8 cellular contexts compared by ENCODE assay signal in the genomic region with DNA sequence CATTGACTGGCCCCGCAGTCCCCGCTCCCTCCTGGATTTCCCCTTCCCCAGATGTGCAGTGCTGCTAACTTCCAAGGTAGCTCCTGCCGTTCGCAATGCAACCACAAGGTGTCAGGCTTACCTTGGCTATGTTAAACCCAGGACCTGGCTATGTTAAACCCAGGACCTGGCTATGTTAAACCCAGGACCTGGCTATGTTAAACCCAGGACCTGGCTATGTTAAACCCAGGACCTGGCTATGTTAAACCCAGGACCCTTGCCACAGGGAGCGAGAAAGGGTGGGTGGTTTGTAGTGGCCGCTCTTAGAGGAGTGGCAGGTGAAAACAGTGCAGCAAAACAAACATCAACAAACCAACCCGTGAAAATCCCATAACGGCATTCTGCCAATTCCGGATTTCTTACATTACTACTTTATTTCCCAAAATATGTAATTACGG. TPM values are rescaled to one million over a fixed set of nuclear protein-coding genes. Genes with fewer than 3 reads are reported as not detected.
A peak's percentile ranks its signal among the peaks of the same experiment; 100 is the strongest.
DNase-seq lines count a peak whose midpoint lies in the region; ATAC-seq and TF ChIP-seq lines count a peak whose summit lies in the region.

No MANE protein-coding gene starts in this region.

- H3K4me3 ChIP-seq in cardiac muscle cell = no peak overlapping the region
- no peak overlapping the region for H3K4me3 ChIP-seq in psoas muscle

- no peak for TF ChIP-seq EP300 in Ishikawa (IDR thresholded peaks at IDR 0.05; ENCODE audit: borderline replicate concordance)

- peaks cover 5% of the 10 kb centered on the region for H3K4me1 ChIP-seq in cardiac muscle cell (ENCODE audit: low read depth)
- H3K4me1 ChIP-seq in psoas muscle = peaks cover 27% of the 10 kb centered on the region

- no peak overlapping the region for H3K27ac ChIP-seq in cardiac muscle cell
- no peak overlapping the region for H3K27ac ChIP-seq in psoas muscle

- H3K9me3 ChIP-seq in cardiac muscle cell (ENCODE audit: low read depth) = no peaks in the 10 kb centered on the region
- no peaks in the 10 kb centered on the region for H3K9me3 ChIP-seq in psoas muscle

- H3K27me3 ChIP-seq in cardiac muscle cell (peaks cover 42% of the 10 kb centered on the region), psoas muscle (ENCODE audit: insufficient read depth in 3 of 3, low read length in 2 of 3) (peaks cover 0 to 32% (median 14%) of the 10 kb centered on the region in 3 donors)

- no peaks in the 10 kb centered on the region for H3K36me3 ChIP-seq in cardiac muscle cell
- no peaks in the 10 kb centered on the region for H3K36me3 ChIP-seq in psoas muscle (ENCODE audit: insufficient read depth in 1 of 2, low read depth in 1 of 2)

- DNase-seq in CMK (ENCODE audit: low read depth) = peak; percentile 63
- peak; percentile 66 for DNase-seq in activated naive CD4-positive, alpha-beta T cell treated with anti-CD3 and anti-CD28 coated beads, Interleukin-2, amount 50 U/mL, for 16 hours
- DNase-seq in cardiac muscle cell (ENCODE audit: low read depth in 1 of 2, low spot score in 1 of 2) = peak; percentile 78 to 87
- DNase-seq in psoas muscle = peak; percentile 64 to 79

- TF ChIP-seq CTCF in cardiac muscle cell (IDR thresholded peaks at IDR 0.05; ENCODE audit: low read depth, low read length) = peak; percentile 68
- TF ChIP-seq CTCF in psoas muscle (IDR thresholded peaks at IDR 0.05) = peak; percentile 69

- 7 to 8% (median 8%) methylated on average over 9 to 10 of the region's 10 CpGs for WGBS in psoas muscle, 3 donors

- peak; percentile 95 for TF ChIP-seq RAD21 in Ishikawa (IDR thresholded peaks at IDR 0.05; ENCODE audit: low read depth)

- ATAC-seq in GM19395 (IDR thresholded peaks at IDR 0.05; ENCODE audit: unreplicated experiment) = peak; percentile 52
- ATAC-seq in SK-N-SH treated with all-trans-retinoic acid at 6 μM for 48 hours = peak; percentile 67
- ATAC-seq in psoas muscle = peak; percentile 63 to 73 (median 68)
- ATAC-seq in HG02840 (IDR thresholded peaks at IDR 0.05; ENCODE audit: low FRiP score, unreplicated experiment) = no peak

- intact Hi-C loops in psoas muscle (cut with DNase I) = loop anchor here (1.0 to 5.0 kb wide), 2 partner anchors 219 to 463 kb away; no protein-coding TSS in a partner anchor

TF ChIP-seq in Ishikawa, 13 proteins besides CTCF, POLR2A, EP300 and RAD21 (continues in another document):
- TF ChIP-seq TCF12 (IDR thresholded peaks at IDR 0.05; ENCODE audit: low read depth) = 0 out of 2 replicates have a peak, but pooled peaks have one; percentile 22
- TF ChIP-seq, protein P1, sequence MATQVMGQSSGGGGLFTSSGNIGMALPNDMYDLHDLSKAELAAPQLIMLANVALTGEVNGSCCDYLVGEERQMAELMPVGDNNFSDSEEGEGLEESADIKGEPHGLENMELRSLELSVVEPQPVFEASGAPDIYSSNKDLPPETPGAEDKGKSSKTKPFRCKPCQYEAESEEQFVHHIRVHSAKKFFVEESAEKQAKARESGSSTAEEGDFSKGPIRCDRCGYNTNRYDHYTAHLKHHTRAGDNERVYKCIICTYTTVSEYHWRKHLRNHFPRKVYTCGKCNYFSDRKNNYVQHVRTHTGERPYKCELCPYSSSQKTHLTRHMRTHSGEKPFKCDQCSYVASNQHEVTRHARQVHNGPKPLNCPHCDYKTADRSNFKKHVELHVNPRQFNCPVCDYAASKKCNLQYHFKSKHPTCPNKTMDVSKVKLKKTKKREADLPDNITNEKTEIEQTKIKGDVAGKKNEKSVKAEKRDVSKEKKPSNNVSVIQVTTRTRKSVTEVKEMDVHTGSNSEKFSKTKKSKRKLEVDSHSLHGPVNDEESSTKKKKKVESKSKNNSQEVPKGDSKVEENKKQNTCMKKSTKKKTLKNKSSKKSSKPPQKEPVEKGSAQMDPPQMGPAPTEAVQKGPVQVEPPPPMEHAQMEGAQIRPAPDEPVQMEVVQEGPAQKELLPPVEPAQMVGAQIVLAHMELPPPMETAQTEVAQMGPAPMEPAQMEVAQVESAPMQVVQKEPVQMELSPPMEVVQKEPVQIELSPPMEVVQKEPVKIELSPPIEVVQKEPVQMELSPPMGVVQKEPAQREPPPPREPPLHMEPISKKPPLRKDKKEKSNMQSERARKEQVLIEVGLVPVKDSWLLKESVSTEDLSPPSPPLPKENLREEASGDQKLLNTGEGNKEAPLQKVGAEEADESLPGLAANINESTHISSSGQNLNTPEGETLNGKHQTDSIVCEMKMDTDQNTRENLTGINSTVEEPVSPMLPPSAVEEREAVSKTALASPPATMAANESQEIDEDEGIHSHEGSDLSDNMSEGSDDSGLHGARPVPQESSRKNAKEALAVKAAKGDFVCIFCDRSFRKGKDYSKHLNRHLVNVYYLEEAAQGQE (IDR thresholded peaks at IDR 0.05; ENCODE audit: low read depth) = no peak
- TF ChIP-seq FOXM1 (IDR thresholded peaks at IDR 0.05; ENCODE audit: borderline replicate concordance, low read depth) = 0 out of 2 replicates have a peak, but pooled peaks have one; percentile 16
- TF ChIP-seq, protein P2, sequence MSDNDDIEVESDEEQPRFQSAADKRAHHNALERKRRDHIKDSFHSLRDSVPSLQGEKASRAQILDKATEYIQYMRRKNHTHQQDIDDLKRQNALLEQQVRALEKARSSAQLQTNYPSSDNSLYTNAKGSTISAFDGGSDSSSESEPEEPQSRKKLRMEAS (IDR thresholded peaks at IDR 0.05) = no peak
- no peak for TF ChIP-seq CREB1 (IDR thresholded peaks at IDR 0.05; ENCODE audit: low read depth)
- no peak for TF ChIP-seq CEBPB (IDR thresholded peaks at IDR 0.05)
- TF ChIP-seq NFIC (IDR thresholded peaks at IDR 0.05) = no peak
- TF ChIP-seq, protein P3, sequence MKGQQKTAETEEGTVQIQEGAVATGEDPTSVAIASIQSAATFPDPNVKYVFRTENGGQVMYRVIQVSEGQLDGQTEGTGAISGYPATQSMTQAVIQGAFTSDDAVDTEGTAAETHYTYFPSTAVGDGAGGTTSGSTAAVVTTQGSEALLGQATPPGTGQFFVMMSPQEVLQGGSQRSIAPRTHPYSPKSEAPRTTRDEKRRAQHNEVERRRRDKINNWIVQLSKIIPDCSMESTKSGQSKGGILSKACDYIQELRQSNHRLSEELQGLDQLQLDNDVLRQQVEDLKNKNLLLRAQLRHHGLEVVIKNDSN (IDR thresholded peaks at IDR 0.05) = no peak
- TF ChIP-seq EGR1 (IDR thresholded peaks at IDR 0.05) = no peak
- TF ChIP-seq YY1 (IDR thresholded peaks at IDR 0.05; ENCODE audit: low read depth) = no peak
- TF ChIP-seq TAF1 (IDR thresholded peaks at IDR 0.05; ENCODE audit: low read depth) = no peak

TF ChIP-seq in SK-N-SH treated with all-trans-retinoic acid at 6 μM for 48 hours, 23 proteins besides CTCF, POLR2A, EP300 and RAD21 (continues in another document):
- no peak for TF ChIP-seq GLIS3 (CRISPR knock-in tag; IDR thresholded peaks at IDR 0.05)
- TF ChIP-seq, protein P4, sequence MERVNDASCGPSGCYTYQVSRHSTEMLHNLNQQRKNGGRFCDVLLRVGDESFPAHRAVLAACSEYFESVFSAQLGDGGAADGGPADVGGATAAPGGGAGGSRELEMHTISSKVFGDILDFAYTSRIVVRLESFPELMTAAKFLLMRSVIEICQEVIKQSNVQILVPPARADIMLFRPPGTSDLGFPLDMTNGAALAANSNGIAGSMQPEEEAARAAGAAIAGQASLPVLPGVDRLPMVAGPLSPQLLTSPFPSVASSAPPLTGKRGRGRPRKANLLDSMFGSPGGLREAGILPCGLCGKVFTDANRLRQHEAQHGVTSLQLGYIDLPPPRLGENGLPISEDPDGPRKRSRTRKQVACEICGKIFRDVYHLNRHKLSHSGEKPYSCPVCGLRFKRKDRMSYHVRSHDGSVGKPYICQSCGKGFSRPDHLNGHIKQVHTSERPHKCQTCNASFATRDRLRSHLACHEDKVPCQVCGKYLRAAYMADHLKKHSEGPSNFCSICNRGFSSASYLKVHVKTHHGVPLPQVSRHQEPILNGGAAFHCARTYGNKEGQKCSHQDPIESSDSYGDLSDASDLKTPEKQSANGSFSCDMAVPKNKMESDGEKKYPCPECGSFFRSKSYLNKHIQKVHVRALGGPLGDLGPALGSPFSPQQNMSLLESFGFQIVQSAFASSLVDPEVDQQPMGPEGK (CRISPR knock-in tag; IDR thresholded peaks at IDR 0.05; ENCODE audit: borderline replicate concordance) = no peak
- TF ChIP-seq, protein P5, sequence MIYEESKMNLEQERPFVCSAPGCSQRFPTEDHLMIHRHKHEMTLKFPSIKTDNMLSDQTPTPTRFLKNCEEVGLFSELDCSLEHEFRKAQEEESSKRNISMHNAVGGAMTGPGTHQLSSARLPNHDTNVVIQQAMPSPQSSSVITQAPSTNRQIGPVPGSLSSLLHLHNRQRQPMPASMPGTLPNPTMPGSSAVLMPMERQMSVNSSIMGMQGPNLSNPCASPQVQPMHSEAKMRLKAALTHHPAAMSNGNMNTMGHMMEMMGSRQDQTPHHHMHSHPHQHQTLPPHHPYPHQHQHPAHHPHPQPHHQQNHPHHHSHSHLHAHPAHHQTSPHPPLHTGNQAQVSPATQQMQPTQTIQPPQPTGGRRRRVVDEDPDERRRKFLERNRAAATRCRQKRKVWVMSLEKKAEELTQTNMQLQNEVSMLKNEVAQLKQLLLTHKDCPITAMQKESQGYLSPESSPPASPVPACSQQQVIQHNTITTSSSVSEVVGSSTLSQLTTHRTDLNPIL (CRISPR knock-in tag; IDR thresholded peaks at IDR 0.05; ENCODE audit: low read depth) = no peak

RNA-seq across cellular contexts. Expression of a gene that starts 2.9 kb away (rescaled TPM):
- 3.1 and 6.6 TPM in 2 replicates for total RNA-seq in cardiac muscle cell
- polyA plus RNA-seq in cardiac muscle cell = 3.8 and 4.0 TPM in 2 replicates
- 1 to 10 TPM in 1 of 4 donors, under 1 TPM in 2, not detected in 1; 0.14 to 1.2 (median 0.79) TPM for total RNA-seq in psoas muscle
- under 1 TPM; 0.12 to 0.42 (median 0.23) TPM for polyA plus RNA-seq in psoas muscle

RNA-seq across cellular contexts. Expression of a gene that starts 17.1 kb away (rescaled TPM):
- total RNA-seq in cardiac muscle cell (12.9 and 13.0 TPM in 2 replicates), psoas muscle (1 to 10 TPM; 1.5 to 2.2 (median 1.8) TPM)
- polyA plus RNA-seq in cardiac muscle cell (2.2 and 2.4 TPM in 2 replicates), psoas muscle (1 to 10 TPM in 1 of 3 donors, under 1 TPM in 2; 0.66 to 3.1 (median 0.79) TPM)
